In the genomic region with DNA sequence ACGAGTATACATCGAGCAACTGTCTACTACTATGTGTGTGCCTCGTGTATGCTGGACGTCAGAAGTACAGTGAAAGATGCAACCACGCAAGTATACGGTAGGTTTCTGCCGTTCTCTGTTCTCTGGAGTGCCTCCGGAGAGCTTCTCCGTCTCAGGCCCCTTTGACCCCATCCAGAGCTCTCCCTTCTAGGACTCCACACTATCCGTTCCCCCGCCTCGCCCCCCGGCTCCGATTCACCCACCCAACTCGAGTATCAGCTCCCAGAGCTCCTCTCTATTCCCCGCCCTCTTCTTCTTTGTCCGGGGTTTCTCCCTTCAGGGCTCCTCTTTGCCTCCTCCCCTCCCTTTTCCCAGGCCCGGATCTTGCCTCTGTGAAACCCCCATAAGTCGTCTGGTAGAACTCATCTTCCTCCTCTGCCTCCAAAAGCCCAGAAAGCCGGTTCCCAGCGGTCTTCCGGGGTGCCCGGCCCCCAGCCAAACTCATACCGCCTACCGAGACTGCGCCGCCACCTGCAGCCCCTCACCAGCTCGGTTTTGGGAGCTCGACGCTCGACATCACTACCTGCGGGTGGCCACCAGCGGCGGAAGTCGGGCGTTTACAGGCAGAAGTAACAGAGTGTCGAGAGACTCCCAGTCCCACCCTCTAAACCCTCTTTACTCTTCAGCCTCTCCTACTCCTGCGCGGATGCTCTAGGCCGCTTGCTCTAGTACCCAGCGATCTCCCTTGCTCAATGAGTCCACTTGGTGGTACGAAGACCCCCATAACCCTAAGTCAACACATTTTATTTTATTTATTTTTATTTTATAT, we compare ENCODE assay signal across 8 cellular contexts. TPM values are rescaled to one million over a fixed set of nuclear protein-coding genes. Genes with fewer than 3 reads are reported as not detected.
DNase-seq lines count a peak whose midpoint lies in the region; ATAC-seq, FAIRE-seq and TF ChIP-seq lines count a peak whose summit lies in the region.

A gene with protein sequence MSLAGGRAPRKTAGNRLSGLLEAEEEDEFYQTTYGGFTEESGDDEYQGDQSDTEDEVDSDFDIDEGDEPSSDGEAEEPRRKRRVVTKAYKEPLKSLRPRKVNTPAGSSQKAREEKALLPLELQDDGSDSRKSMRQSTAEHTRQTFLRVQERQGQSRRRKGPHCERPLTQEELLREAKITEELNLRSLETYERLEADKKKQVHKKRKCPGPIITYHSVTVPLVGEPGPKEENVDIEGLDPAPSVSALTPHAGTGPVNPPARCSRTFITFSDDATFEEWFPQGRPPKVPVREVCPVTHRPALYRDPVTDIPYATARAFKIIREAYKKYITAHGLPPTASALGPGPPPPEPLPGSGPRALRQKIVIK (minus strand): TSS at position 560 of the 808 bp plus-strand sequence. CDS start 76 bp downstream, at position 484.

- TF ChIP-seq EP300 in H1 (IDR thresholded peaks at IDR 0.05; ENCODE audit: borderline replicate concordance in 1 of 2, low read depth in 2 of 2, low read length in 2 of 2), result peak in 1 of 2 experiments; percentile 72; a peak in 2 of 3 replicates

- H3K79me1 ChIP-seq in H1 (ENCODE audit: low read depth, low read length) (peaks cover 3% of the 10 kb centered on the region; the same call in 1 of the 2 replicates), mesendoderm (ENCODE audit: low read length) (peaks cover 8% of the 10 kb centered on the region)

- CTCF ChIA-PET in H1 (lab: Charles Lee; ENCODE audit: partially characterized antibody), result interaction anchor here (0.6 to 1.5 kb wide), 8 partner anchors 11 to 184 kb away, joined by 3 to 6 read pairs (median 3); partner anchors contain the start of genes LYSMD1 and TMOD4

- peak within 1 kb of the TSS; percentile 90 for H3K27ac ChIP-seq in HUES48 (ENCODE audit: low read depth, low read length)
- peak within 1 kb of the TSS; percentile 71 for H3K27ac ChIP-seq in H1 (ENCODE audit: low read depth, low read length)
- peak within 1 kb of the TSS; percentile 29 for H3K27ac ChIP-seq in mesendoderm (ENCODE audit: low read depth, low read length)

- no peak within 1 kb of the TSS for H3K14ac ChIP-seq in H1 (ENCODE audit: insufficient read length)

- no peak within 1 kb of the TSS for H2BK12ac ChIP-seq in H1 (ENCODE audit: low read depth, low read length)

- TF ChIP-seq POLR2A in H1 (IDR thresholded peaks at IDR 0.05; ENCODE audit: control extremely low read depth in 1 of 2, low read depth in 2 of 2, low read length in 2 of 2), result peak; percentile 75 to 89

- no peak within 1 kb of the TSS for H2BK20ac ChIP-seq in H1 (ENCODE audit: low read length)

- TF ChIP-seq RAD21 in H1 (IDR thresholded peaks at IDR 0.05 in 1 of 2, conservative IDR thresholded peaks at IDR 0.05 in 1 of 2; ENCODE audit: low read depth in 2 of 2, low read length in 2 of 2), result no peak

- peaks cover 12% of the 10 kb centered on the region for H3K36me3 ChIP-seq in HUES48 (ENCODE audit: control insufficient read depth, insufficient read depth, low read length)
- H3K36me3 ChIP-seq in NT2/D1 (ENCODE audit: insufficient read depth, insufficient read length, low read length), result peaks cover 30% of the 10 kb centered on the region
- peaks cover under 1 to 12% (median 10%) of the 10 kb centered on the region in 4 experiments; a peak in 5 of 8 replicates for H3K36me3 ChIP-seq in H1 (ENCODE audit: control insufficient read depth in 2 of 4, insufficient read depth in 4 of 4, low read length in 3 of 4)
- H3K36me3 ChIP-seq in mesendoderm (ENCODE audit: control insufficient read depth, insufficient read depth, low read length), result peaks cover 4% of the 10 kb centered on the region

- DNase-seq in COLO829 (ENCODE audit: low spot score) (peak; percentile 93), NT2/D1 (ENCODE audit: low read depth, low spot score) (peak; percentile 91), H1 (ENCODE audit: low read depth in 1 of 2, low spot score in 2 of 2) (peak; percentile 60 to 86), mesendoderm (peak; percentile 95)
- DNase-seq in activated CD8-positive, alpha-beta memory T cell treated with anti-CD3 and anti-CD28 coated beads for 48 hours (ENCODE audit: low read depth in 2 of 3, low spot score in 2 of 3), result peak; percentile 56 to 69 (median 61)
- peak; percentile 64 for DNase-seq in stimulated activated CD8-positive, alpha-beta memory T cell treated with anti-CD3 and anti-CD28 coated beads, Interleukin-15, amount 100 ng/mL, for 1 hour (ENCODE audit: low read depth)

- no peak within 1 kb of the TSS for H2BK15ac ChIP-seq in H1 (ENCODE audit: low read length)
- H2BK15ac ChIP-seq in mesendoderm (replicated peaks; ENCODE audit: low read depth), result no peak within 1 kb of the TSS

- peak; percentile 70 for ATAC-seq in GM21367 (IDR thresholded peaks at IDR 0.05; ENCODE audit: unreplicated experiment)

- H3K4me2 ChIP-seq in H1 (ENCODE audit: insufficient read depth in 1 of 2, low read depth in 2 of 2, low read length in 2 of 2), result peak within 1 kb of the TSS; percentile 70 to 73
- H3K4me2 ChIP-seq in mesendoderm (ENCODE audit: low read length), result peak within 1 kb of the TSS; percentile 50

- H3K27me3 ChIP-seq in HUES48 (ENCODE audit: control insufficient read depth, insufficient read depth, low read length) (no peaks in the 10 kb centered on the region), NT2/D1 (ENCODE audit: insufficient read depth, insufficient read length) (no peaks in the 10 kb centered on the region), H1 (replicated peaks in 1 of 4; ENCODE audit: control insufficient read depth in 3 of 4, extremely low read depth in 1 of 4, insufficient read depth in 3 of 4, low read length in 3 of 4) (no peaks in the 10 kb centered on the region), mesendoderm (ENCODE audit: insufficient read depth, low read length, poor library complexity) (no peaks in the 10 kb centered on the region)

- TF ChIP-seq CTCF in H1 (IDR thresholded peaks at IDR 0.05; ENCODE audit: control extremely low read depth in 1 of 3, insufficient read depth in 1 of 3, low read depth in 1 of 3, low read length in 3 of 3), result no peak

- peak within 1 kb of the TSS; percentile 89 for H3K9ac ChIP-seq in HUES48 (ENCODE audit: low read depth, low read length)
- peak within 1 kb of the TSS; percentile 85 for H3K9ac ChIP-seq in NT2/D1 (ENCODE audit: insufficient read length, low read depth)
- peak within 1 kb of the TSS; percentile 80 to 95 (median 88) for H3K9ac ChIP-seq in H1 (replicated peaks in 1 of 4; ENCODE audit: extremely low read depth in 1 of 4, low read depth in 3 of 4, low read length in 3 of 4)
- peak within 1 kb of the TSS; percentile 72 for H3K9ac ChIP-seq in mesendoderm (ENCODE audit: low read length)

- H3K23ac ChIP-seq in H1 (ENCODE audit: insufficient read length) (no peak within 1 kb of the TSS), mesendoderm (ENCODE audit: low read length) (no peak within 1 kb of the TSS)

- H4K91ac ChIP-seq in H1 (replicated peaks; ENCODE audit: insufficient read length, low read length), result no peak within 1 kb of the TSS

- peak within 1 kb of the TSS; percentile 97 for H3K4me3 ChIP-seq in HUES48 (ENCODE audit: low read depth, low read length)
- peak within 1 kb of the TSS; percentile 82 for H3K4me3 ChIP-seq in NT2/D1 (ENCODE audit: insufficient read length, low read depth)
- H3K4me3 ChIP-seq in H1 (ENCODE audit: extremely low read depth in 1 of 4, insufficient read depth in 2 of 4, low read depth in 3 of 4, low read length in 4 of 4), result peak within 1 kb of the TSS; percentile 70 to 98 (median 95)
- H3K4me3 ChIP-seq in mesendoderm (ENCODE audit: low read length), result peak within 1 kb of the TSS; percentile 52

- POLR2A ChIA-PET in H1 (lab: Charles Lee; ENCODE audit: partially characterized antibody), result interaction anchor here (0.7 to 2.7 kb wide), 25 partner anchors 9 to 230 kb away, joined by 3 to 13 read pairs (median 5); partner anchors contain the start of genes C1orf56, CDC42SE1, PIP5K1A and PSMD4

- H3K56ac ChIP-seq in H1 (replicated peaks; ENCODE audit: insufficient read length, low read depth, low read length), result peak within 1 kb of the TSS; percentile 51
- H3K56ac ChIP-seq in mesendoderm (ENCODE audit: low read length), result peak within 1 kb of the TSS; percentile 84

- H2BK5ac ChIP-seq in H1 (ENCODE audit: low read depth, low read length) (peak within 1 kb of the TSS; percentile 74; the same call in 1 of the 2 replicates), mesendoderm (ENCODE audit: low read length) (no peak within 1 kb of the TSS)

- H3K4me1 ChIP-seq in HUES48 (ENCODE audit: control insufficient read depth, insufficient read depth, low read length) (no peaks in the 10 kb centered on the region), NT2/D1 (ENCODE audit: insufficient read depth, insufficient read length) (no peaks in the 10 kb centered on the region), H1 (replicated peaks in 1 of 4; ENCODE audit: control insufficient read depth in 3 of 4, insufficient read depth in 4 of 4, low read length in 3 of 4) (no peaks in the 10 kb centered on the region), mesendoderm (ENCODE audit: control insufficient read depth, low read depth, low read length) (no peaks in the 10 kb centered on the region)

- peak within 1 kb of the TSS; percentile 98; the same call in 1 of the 2 replicates for H4K8ac ChIP-seq in H1 (ENCODE audit: extremely low read depth, insufficient read depth, low read length)
- no peak within 1 kb of the TSS for H4K8ac ChIP-seq in mesendoderm (ENCODE audit: low read depth, low read length)

- H3K23me2 ChIP-seq in H1 (ENCODE audit: low read depth, low read length), result no peaks in the 10 kb centered on the region; the same call in 1 of the 2 replicates

- H2BK120ac ChIP-seq in H1 (replicated peaks; ENCODE audit: low read depth, low read length) (no peak within 1 kb of the TSS), mesendoderm (ENCODE audit: low read depth, low read length) (peak within 1 kb of the TSS; percentile 10)

- 0 out of 2 replicates have a peak within 1 kb of the TSS, but pooled peaks have one; percentile 42 for H3K18ac ChIP-seq in H1 (ENCODE audit: extremely low read depth, low read length)
- peak within 1 kb of the TSS; percentile 95 for H3K18ac ChIP-seq in mesendoderm (ENCODE audit: low read length)

- 3% methylated on average over 42 of the region's 42 CpGs; no CpG with 5 or more reads in 1 of the 2 experiments for WGBS in H1 (ENCODE audit: extremely low coverage in 1 of 2, insufficient coverage in 1 of 2, insufficient read length in 1 of 2, insufficient replicate concordance in 2 of 2, low coverage in 1 of 2, low lambda C conversion rate in 2 of 2, missing lambda C conversion rate in 1 of 2), 2 experiments
- WGBS in mesendoderm (ENCODE audit: extremely low coverage, insufficient coverage, low lambda C conversion rate), result no CpG with 5 or more reads among the region's 42 CpGs

- H4K20me1 ChIP-seq in H1 (replicated peaks in 1 of 2; ENCODE audit: control insufficient read depth in 1 of 2, insufficient read depth in 2 of 2, low read length in 2 of 2), result peaks cover 0 to 3% of the 10 kb centered on the region in 2 experiments

- H3K9me3 ChIP-seq in HUES48 (ENCODE audit: control insufficient read depth, insufficient read depth, low read length) (no peaks in the 10 kb centered on the region), NT2/D1 (ENCODE audit: insufficient read depth, low read length) (no peaks in the 10 kb centered on the region), H1 (ENCODE audit: insufficient read depth in 2 of 2, low read depth in 1 of 2, low read length in 1 of 2) (no peaks in the 10 kb centered on the region)

- H2AK5ac ChIP-seq in H1 (ENCODE audit: low read depth, low read length) (no peak within 1 kb of the TSS), mesendoderm (ENCODE audit: low read length) (no peak within 1 kb of the TSS)

- H4K5ac ChIP-seq in H1 (ENCODE audit: insufficient read length, low read depth, low read length) (peak within 1 kb of the TSS; percentile 20), mesendoderm (ENCODE audit: low read length) (no peak within 1 kb of the TSS)

- H3K79me2 ChIP-seq in H1 (ENCODE audit: control insufficient read depth in 1 of 2, insufficient read depth in 2 of 2, low read length in 2 of 2), result peaks cover 7 to 33% of the 10 kb centered on the region in 2 experiments
- peaks cover 12% of the 10 kb centered on the region for H3K79me2 ChIP-seq in mesendoderm (ENCODE audit: control insufficient read depth, insufficient read depth, low read length)

- no peak for FAIRE-seq in H1 (lab: Jason Lieb, UNC)

- H3K4ac ChIP-seq in H1 (replicated peaks; ENCODE audit: insufficient read length, low read depth, low read length) (no peak within 1 kb of the TSS), mesendoderm (ENCODE audit: low read depth, low read length) (peak within 1 kb of the TSS; percentile 41)

- peak within 1 kb of the TSS; percentile 68 for H2AFZ ChIP-seq in H1 (ENCODE audit: low read length)

RNA-seq across cellular contexts. Expression of the gene that starts here (rescaled TPM):
- total RNA-seq in H1 (2021; fragmentation: NEBNext Ultra II Directional; extraction: Animal tissue kit (Norgen Biotek cat#: 25700)), result 114 and 121 TPM in 2 replicates
- 86.6 and 86.8 TPM in 2 replicates for polyA plus RNA-seq in H1 (2011; rRNA removed)
- 99.8 TPM for polyA plus RNA-seq in H1 (2011; cell fraction: cytosol; rRNA removed)
- 61.7 TPM for polyA plus RNA-seq in H1 (2011; cell fraction: nucleus; rRNA removed)
- 65.7 to 82.1 TPM (median 76.8 TPM) in 4 replicates for polyA plus RNA-seq in H1 (2012, experiment 1 of 2)
- polyA plus RNA-seq in H1 (2012, experiment 2 of 2), result 109 TPM
- polyA plus RNA-seq in H1 (2013, experiment 1 of 2), result 69.0 TPM
- 68.5 TPM for polyA plus RNA-seq in H1 (2013, experiment 2 of 2)
- 41.6 and 45.9 TPM in 2 replicates for polyA minus RNA-seq in H1 (2011; rRNA and poly(A)+ RNA removed)
- 33.5 TPM for polyA minus RNA-seq in H1 (2011; cell fraction: cytosol; rRNA and poly(A)+ RNA removed)
- polyA minus RNA-seq in H1 (2011; cell fraction: nucleus; rRNA and poly(A)+ RNA removed), result 19.4 TPM
- polyA plus RNA-seq in mesendoderm (2013, experiment 1 of 2), result 64.3 TPM
- polyA plus RNA-seq in mesendoderm (2013, experiment 2 of 2), result 64.0 TPM

Comparison
In these comparisons a context has a peak if more than half of its experiments do, and no peak if none do; other contexts are left out.
1. Peak in every context shown above with its lines: DNase-seq, ATAC-seq, H3K4me3 ChIP-seq and H3K27ac ChIP-seq.
2. H3K27ac ChIP-seq: peak in every context shown above with its lines; median percentile 90 in HUES48; 71 in H1; 29 in mesendoderm.